Comparison of ENCODE assay signal across 1 cellular context in genomic region chr13:78607409-78608253, GRCh38.
A peak's percentile ranks its signal among the peaks of the same experiment; 100 is the strongest.
TF ChIP-seq lines count a peak whose summit lies in the region.

No MANE protein-coding gene starts in this region.

TF ChIP-seq in GM23338, 12 proteins besides CTCF, POLR2A, EP300 and RAD21 (continued from another document):
- no peak for TF ChIP-seq ZNF462 (CRISPR knock-in tag; IDR thresholded peaks at IDR 0.05)
- TF ChIP-seq EZH2 (IDR thresholded peaks at IDR 0.05; ENCODE audit: low read depth, unreplicated experiment), result peak; percentile 80
- TF ChIP-seq JUNB (IDR thresholded peaks at IDR 0.05; ENCODE audit: unreplicated experiment), result no peak
- 0 out of 2 replicates have a peak, but pooled peaks have one; percentile 29 for TF ChIP-seq NANOG (IDR thresholded peaks at IDR 0.05; ENCODE audit: borderline replicate concordance)
- TF ChIP-seq ETS1 (IDR thresholded peaks at IDR 0.05), result no peak
- no peak for TF ChIP-seq ZNF114 (CRISPR knock-in tag; IDR thresholded peaks at IDR 0.05)
- TF ChIP-seq POLR2AphosphoS5 (IDR thresholded peaks at IDR 0.05; ENCODE audit: low read depth), result 0 out of 2 replicates have a peak, but pooled peaks have one; percentile 14
